In genomic region chr1:196590012-196590708, GRCh38 we compare ENCODE assay signal across 19 cellular contexts. TPM values are rescaled to one million over a fixed set of nuclear protein-coding genes. Genes with fewer than 3 reads are reported as not detected.
DNase-seq lines count a peak whose midpoint lies in the region; ATAC-seq, FAIRE-seq and TF ChIP-seq lines count a peak whose summit lies in the region.
"Had no signal": no experiment of that assay in that cellular context is flagged by ENCODE, and none has a peak within 500 bp of the region (broad histone marks: within the 10 kb centered on the region; RNA-seq: fewer than 3 reads in every experiment).

No MANE protein-coding gene starts in this region.

- H2BK12ac ChIP-seq in H9 (ENCODE audit: insufficient read length, low read depth, low read length): no peak overlapping the region

- H3K27me3 ChIP-seq in H9 (ENCODE audit: insufficient read depth, low read length): no peaks in the 10 kb centered on the region
- no peaks in the 10 kb centered on the region for H3K27me3 ChIP-seq in SU-DHL-6 (ENCODE audit: low read length)
- no peaks in the 10 kb centered on the region for H3K27me3 ChIP-seq in neural progenitor cell
- no peaks in the 10 kb centered on the region for H3K27me3 ChIP-seq in spleen (replicated peaks in 1 of 7)
- H3K27me3 ChIP-seq: BE2C had no signal

- H2BK20ac ChIP-seq in H9 (ENCODE audit: low read depth, low read length, poor library complexity, severe bottlenecking): no peak overlapping the region

- H3K27me3 Mint-ChIP-seq in H9 (ENCODE audit: low read depth) (no peaks in the 10 kb centered on the region), neural progenitor cell (ENCODE audit: insufficient read depth, low read depth) (no peaks in the 10 kb centered on the region), chondrocyte (ENCODE audit: low read depth) (no peaks in the 10 kb centered on the region)

- no peak overlapping the region for H3K4me2 ChIP-seq in H9 (ENCODE audit: insufficient read depth, insufficient read length, low read length)
- no peak overlapping the region for H3K4me2 ChIP-seq in SU-DHL-6 (ENCODE audit: low read depth, low read length, poor library complexity, severe bottlenecking)
- H3K4me2 ChIP-seq in neural progenitor cell: no peak overlapping the region
- H3K4me2 ChIP-seq: A549 had no signal

- H3K23me2 ChIP-seq in H9 (ENCODE audit: insufficient read length, low read depth, low read length, poor library complexity, severe bottlenecking): no peaks in the 10 kb centered on the region

- H3K4me3 ChIP-seq in SU-DHL-6 (ENCODE audit: insufficient read depth, low read length, poor library complexity, severe bottlenecking) (no peak overlapping the region), neural progenitor cell (no peak overlapping the region), spleen (no peak overlapping the region)
- H3K4me3 ChIP-seq: A549 had no signal

- H3K4me1 Mint-ChIP-seq in H9 (peaks cover 27 to 30% of the 10 kb centered on the region in 2 experiments), neural progenitor cell (no peaks in the 10 kb centered on the region), chondrocyte (ENCODE audit: low read depth) (no peaks in the 10 kb centered on the region)
- H3K4me1 Mint-ChIP-seq: CD4-positive, alpha-beta memory T cell had no signal

- H3K56ac ChIP-seq in H9 (ENCODE audit: insufficient read length, low read depth, low read length): no peak overlapping the region

- H3K9ac ChIP-seq in H9 (ENCODE audit: extremely low read depth, insufficient read length, low read length): no peak overlapping the region
- H3K9ac ChIP-seq in SU-DHL-6 (ENCODE audit: low read length): no peak overlapping the region
- no peak overlapping the region for H3K9ac ChIP-seq in neural progenitor cell

- no peak overlapping the region for H3K4ac ChIP-seq in H9 (ENCODE audit: low read depth, low read length)

- H4K91ac ChIP-seq in H9 (ENCODE audit: insufficient read length, low read depth, low read length): no peak overlapping the region

- H2BK15ac ChIP-seq in H9 (ENCODE audit: low read depth, low read length): no peak overlapping the region

- no peak for TF ChIP-seq POLR2A in spleen (IDR thresholded peaks at IDR 0.05)

- no peak overlapping the region for H4K8ac ChIP-seq in H9 (replicated peaks; ENCODE audit: insufficient read length, low read depth, low read length)

- H3K18ac ChIP-seq in H9 (ENCODE audit: insufficient read length, low read depth, low read length): no peak overlapping the region

- no peak for FAIRE-seq in GM19239 (lab: Jason Lieb, UNC)
- FAIRE-seq: A549, GM12892, H1 had no signal

- intact Hi-C loops in spleen (cut with DNase I; ENCODE audit: low total_unique reads): no loop called here

- peaks cover 0 to 4% (median 0%) of the 10 kb centered on the region in 3 experiments; a peak in 2 of 7 replicates for H3K36me3 Mint-ChIP-seq in H9 (ENCODE audit: insufficient read depth in 1 of 3, low read depth in 3 of 3)
- H3K36me3 Mint-ChIP-seq in neural progenitor cell: peaks cover 2% of the 10 kb centered on the region
- H3K36me3 Mint-ChIP-seq in chondrocyte (ENCODE audit: low read depth): no peaks in the 10 kb centered on the region
- H3K36me3 Mint-ChIP-seq: CD4-positive, alpha-beta memory T cell had no signal

- H3K36me3 ChIP-seq in SU-DHL-6 (ENCODE audit: low read length) (no peaks in the 10 kb centered on the region), neural progenitor cell (peaks cover 4% of the 10 kb centered on the region), spleen (no peaks in the 10 kb centered on the region)
- H3K36me3 ChIP-seq: BE2C had no signal

- H4K20me1 ChIP-seq in H9 (ENCODE audit: control insufficient read depth, insufficient read depth, insufficient read length): no peaks in the 10 kb centered on the region
- no peaks in the 10 kb centered on the region for H4K20me1 ChIP-seq in SU-DHL-6 (ENCODE audit: low read depth, low read length)
- peaks cover 13% of the 10 kb centered on the region for H4K20me1 ChIP-seq in neural progenitor cell (ENCODE audit: low read depth)

- H3K4me1 ChIP-seq in H9 (ENCODE audit: insufficient read depth, low read length): peaks cover 3% of the 10 kb centered on the region; the same call in 1 of the 2 replicates
- H3K4me1 ChIP-seq in neural progenitor cell: peaks cover 4% of the 10 kb centered on the region
- H3K4me1 ChIP-seq in spleen: no peaks in the 10 kb centered on the region

- no peaks in the 10 kb centered on the region for H3K9me3 Mint-ChIP-seq in H9
- H3K9me3 Mint-ChIP-seq in neural progenitor cell: no peaks in the 10 kb centered on the region
- H3K9me3 Mint-ChIP-seq in chondrocyte (ENCODE audit: low read depth): no peaks in the 10 kb centered on the region
- H3K9me3 Mint-ChIP-seq: CD4-positive, alpha-beta memory T cell had no signal

- H2AFZ ChIP-seq in H9 (ENCODE audit: low read length) (no peak overlapping the region), SU-DHL-6 (ENCODE audit: low read depth, low read length, severe bottlenecking) (peak overlapping the region; percentile 60), neural progenitor cell (replicated peaks) (no peak overlapping the region)

- no peak overlapping the region for H4K5ac ChIP-seq in H9 (ENCODE audit: insufficient read length, low read depth, low read length)

- peak; percentile 65 for ATAC-seq in left lobe of liver
- ATAC-seq: A549, HCT116 had no signal

- H3F3A ChIP-seq in SU-DHL-6 (ENCODE audit: insufficient read depth) (no peaks in the 10 kb centered on the region), neural progenitor cell (ENCODE audit: low read depth) (no peaks in the 10 kb centered on the region)

- no peak overlapping the region for H2BK5ac ChIP-seq in H9 (ENCODE audit: insufficient read length, low read length)

- H3K9me3 ChIP-seq in H9 (ENCODE audit: control insufficient read depth, low read depth, low read length) (no peaks in the 10 kb centered on the region), SU-DHL-6 (ENCODE audit: insufficient read depth, low read length) (no peaks in the 10 kb centered on the region), neural progenitor cell (ENCODE audit: low read depth) (no peaks in the 10 kb centered on the region), spleen (no peaks in the 10 kb centered on the region)
- H3K9me3 ChIP-seq: A549, BE2C had no signal

- no peak overlapping the region for H3K23ac ChIP-seq in H9 (ENCODE audit: insufficient read length, low read depth, low read length)

- no peak overlapping the region for H2BK120ac ChIP-seq in H9 (ENCODE audit: low read depth, low read length, poor library complexity, severe bottlenecking)

- H3T11ph ChIP-seq in H9 (ENCODE audit: low read length): no peak overlapping the region

- WGBS in H9 (ENCODE audit: extremely low coverage, insufficient read length, low lambda C conversion rate): no CpG with 5 or more reads among the region's 5 CpGs
- 70 to 88% (median 85%) methylated on average over 5 of the region's 5 CpGs for WGBS in spleen, 5 donors

- H3K4me3 Mint-ChIP-seq in H9 (no peak overlapping the region), neural progenitor cell (no peak overlapping the region), chondrocyte (ENCODE audit: unreplicated experiment) (no peak overlapping the region)
- H3K4me3 Mint-ChIP-seq: CD4-positive, alpha-beta memory T cell had no signal

- H3K9me2 ChIP-seq in SU-DHL-6 (replicated peaks; ENCODE audit: insufficient read depth, low read length): no peaks in the 10 kb centered on the region

- H2AK5ac ChIP-seq in H9 (ENCODE audit: insufficient read length, low read length): no peak overlapping the region

- H3K27ac Mint-ChIP-seq in H9 (peak overlapping the region in 2 of 3 experiments; percentile 42 to 68; a peak in 5 of 7 replicates), neural progenitor cell (no peak overlapping the region), chondrocyte (ENCODE audit: unreplicated experiment) (no peak overlapping the region)
- H3K27ac Mint-ChIP-seq: CD4-positive, alpha-beta memory T cell had no signal

- H3K14ac ChIP-seq in H9 (ENCODE audit: insufficient read depth, low read length): no peak overlapping the region

- H3K27ac ChIP-seq in H9 (ENCODE audit: insufficient read length, low read depth, low read length): no peak overlapping the region
- no peak overlapping the region for H3K27ac ChIP-seq in SU-DHL-6 (ENCODE audit: low read depth, low read length)
- H3K27ac ChIP-seq in neural progenitor cell: peak overlapping the region; percentile 25
- no peak overlapping the region for H3K27ac ChIP-seq in spleen
- H3K27ac ChIP-seq: A549, C4-2B, HL-60 had no signal

- TF ChIP-seq CTCF in H9 (conservative IDR thresholded peaks at IDR 0.05) (no peak), SU-DHL-6 (IDR thresholded peaks at IDR 0.05; ENCODE audit: insufficient read depth, low read length, poor library complexity, severe bottlenecking) (no peak), neural progenitor cell (IDR thresholded peaks at IDR 0.05) (no peak), spleen (IDR thresholded peaks at IDR 0.05 in 8 of 11, conservative IDR thresholded peaks at IDR 0.05 in 3 of 11) (no peak), chondrocyte (IDR thresholded peaks at IDR 0.05) (no peak)

- no peaks in the 10 kb centered on the region for H3K79me1 ChIP-seq in H9 (ENCODE audit: insufficient read depth, low read depth, low read length, poor library complexity, severe bottlenecking)

- H3K79me2 ChIP-seq in H9 (ENCODE audit: insufficient read depth, low read length): no peaks in the 10 kb centered on the region
- H3K79me2 ChIP-seq in SU-DHL-6 (ENCODE audit: insufficient read depth, low read length): no peaks in the 10 kb centered on the region
- H3K79me2 ChIP-seq in neural progenitor cell (ENCODE audit: low read depth): peaks cover 82% of the 10 kb centered on the region

- no peak for DNase-seq in H9
- DNase-seq in left lobe of liver (ENCODE audit: low spot score): no peak
- no peak for DNase-seq in neural progenitor cell (ENCODE audit: low spot score)
- DNase-seq in spleen: no peak
- DNase-seq in GM19239 (ENCODE audit: insufficient read length, low spot score): no peak
- no peak for DNase-seq in chondrocyte (ENCODE audit: low spot score)
- DNase-seq: BE2C; CD4-positive, alpha-beta memory T cell; DMS153; DMS79 treated with DMSO at 0.1 percent for 48 hours; EL; IMR-90 had no signal

RNA-seq across cellular contexts. Expression of gene KCNT2, which starts 18.1 kb away (rescaled TPM):
- total RNA-seq in H9 (2021) (8.4 and 9.1 TPM in 2 replicates), left lobe of liver (4.1 TPM), neural progenitor cell (ENCODE audit: low replicate concordance) (24.1 and 29.8 TPM in 2 replicates), spleen (1 to 10 TPM in 5 of 7 donors, under 1 TPM in 2; 0.77 to 1.2 (median 1.0) TPM), chondrocyte (11.9 to 15.9 TPM (median 13.4 TPM) in 3 replicates)
- under 1 TPM; 0.04 to 0.13 (median 0.12) TPM for polyA plus RNA-seq in spleen
- total RNA-seq: CD4-positive, alpha-beta memory T cell had no signal
- polyA plus RNA-seq: CD4-positive, alpha-beta memory T cell had no signal

Comparison
In these comparisons a context has a peak if more than half of its experiments do, and no peak if none do; other contexts are left out.
1. H3K27ac Mint-ChIP-seq: peak in H9 (2 of 3); none in neural progenitor cell (single experiment) and chondrocyte (single experiment).